In genomic region chr16:32676065-32676464, GRCh38 we compare ENCODE assay signal across 20 cellular contexts. TPM values are rescaled to one million over a fixed set of nuclear protein-coding genes. Genes with fewer than 3 reads are reported as not detected.
"Had no signal": no experiment of that assay in that cellular context is flagged by ENCODE, and none has a peak within 500 bp of the region (broad histone marks: within the 10 kb centered on the region; RNA-seq: fewer than 3 reads in every experiment).

Gene TP53TG3, minus strand, starts transcription at chr16:32676165. Its CDS starts 68 bp downstream, at chr16:32676097.

RNA-seq across cellular contexts. Expression of gene TP53TG3, which starts in this region (rescaled TPM):
- total RNA-seq: hepatocyte, kidney, kidney epithelial cell, left colon, left lobe of liver, left lung, left ventricle myocardium inferior, liver, lower leg skin, lower lobe of right lung, lung, lung microvascular endothelial cell, mammary epithelial cell, mesenteric fat pad, mesothelial cell of epicardium, mononuclear cell, mucosa of descending colon, mucosa of gallbladder had no signal
- polyA plus RNA-seq: hepatocyte, immature natural killer cell, keratinocyte, liver, lung, mammary epithelial cell had no signal
